26 cellular contexts compared by ENCODE assay signal in the genomic region with DNA sequence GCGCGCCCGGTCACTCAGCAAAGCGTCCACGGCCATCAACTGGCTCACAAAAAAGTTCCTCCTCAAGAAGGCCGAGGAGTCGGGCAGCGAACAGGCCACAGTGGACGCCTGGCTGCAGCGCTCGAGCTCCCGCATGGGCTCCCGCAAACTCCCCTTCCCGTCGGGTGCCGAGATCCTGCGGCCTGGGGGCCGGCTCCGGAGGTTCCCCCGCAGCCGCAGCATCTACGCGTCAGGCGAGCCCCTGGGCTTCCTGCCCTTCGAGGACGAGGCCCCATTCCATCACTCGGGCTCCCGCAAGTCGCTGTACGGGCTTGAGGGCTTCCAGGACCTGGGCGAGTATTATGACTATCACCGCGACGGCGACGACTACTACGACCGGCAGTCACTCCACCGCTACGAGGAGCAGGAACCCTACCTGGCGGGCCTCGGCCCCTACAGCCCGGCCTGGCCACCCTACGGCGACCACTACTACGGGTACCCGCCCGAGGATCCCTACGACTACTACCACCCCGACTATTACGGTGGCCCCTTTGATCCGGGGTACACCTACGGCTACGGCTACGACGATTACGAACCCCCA.
"Had no signal": no experiment of that assay in that cellular context is flagged by ENCODE, and none has a peak within 500 bp of the region (broad histone marks: within the 10 kb centered on the region; RNA-seq: fewer than 3 reads in every experiment).

No MANE protein-coding gene starts in this region.

- H3K4me1 Mint-ChIP-seq: stimulated activated effector memory CD8-positive, alpha-beta T cell treated with anti-CD3 and anti-CD28 coated beads, Interleukin-12 subunit alpha, Interleukin-12 subunit beta, amount 100 ng/mL, for 72 hours; stimulated activated naive B cell treated with anti-CD40 and anti-IgM and Interleukin-4, amounts not matched to agents 10 μg/mL and 1 μg/mL and 100 μg/mL, for 72 hours had no signal

- DNase-seq: naive thymus-derived CD8-positive, alpha-beta T cell; nephron progenitor cell; retina; sigmoid colon; small intestine; stimulated activated CD4-positive, alpha-beta T cell treated with anti-CD3 and anti-CD28 coated beads, Interleukin-15, amount 100 ng/mL, for 24 hours; stimulated activated CD4-positive, alpha-beta T cell treated with anti-CD3 and anti-CD28 coated beads, Interleukin-2, amount 100 ng/mL, for 24 hours; stimulated activated CD4-positive, alpha-beta T cell treated with anti-CD3 and anti-CD28 coated beads, Interleukin-2, amount 100 ng/mL, for 48 hours; stimulated activated CD4-positive, alpha-beta T cell treated with anti-CD3 and anti-CD28 coated beads, Interleukin-4, amount 100 ng/mL, for 24 hours; stimulated activated naive B cell treated with anti-CD40 and anti-IgM and Interleukin-4, amounts not matched to agents 10 μg/mL and 1 μg/mL and 100 μg/mL, for 72 hours; stimulated activated naive CD4-positive, alpha-beta T cell treated with Interleukin-2 at 50 U/mL for 16 hours; stomach; thyroid gland; trophoblast cell had no signal

- H3K27me3 ChIP-seq: pancreas, right lobe of liver, thyroid gland, tibial nerve, upper lobe of left lung, vagina had no signal

- ATAC-seq: naive thymus-derived CD8-positive, alpha-beta T cell; natural killer cell treated with Interleukin-12 subunit alpha and Interleukin-12 subunit beta and Interleukin-15 and Interleukin-18, amount 100 ng/mL, for 72 hours; pancreas; right cardiac atrium; right lobe of liver; stimulated activated effector memory CD8-positive, alpha-beta T cell treated with anti-CD3 and anti-CD28 coated beads, Interleukin-12 subunit alpha, Interleukin-12 subunit beta, amount 100 ng/mL, for 72 hours; stimulated activated naive B cell treated with anti-CD40 and anti-IgM and Interleukin-4, amounts not matched to agents 10 μg/mL and 1 μg/mL and 100 μg/mL, for 72 hours had no signal

- H3K27ac ChIP-seq: pancreas, prostate gland, sigmoid colon, stomach, thoracic aorta, thyroid gland, tibial nerve, upper lobe of left lung, vagina had no signal

- H3K9me3 ChIP-seq: pancreas, prostate gland, right lobe of liver, thoracic aorta, thyroid gland, vagina had no signal

- H3K4me1 ChIP-seq: pancreas, prostate gland, sigmoid colon, stomach, thyroid gland, tibial nerve, upper lobe of left lung, vagina had no signal

- H3K36me3 ChIP-seq: pancreas, prostate gland, right lobe of liver, sigmoid colon, stomach, thoracic aorta, thyroid gland, tibial nerve, upper lobe of left lung, vagina had no signal

- H3K9me3 Mint-ChIP-seq: natural killer cell treated with Interleukin-12 subunit alpha and Interleukin-12 subunit beta and Interleukin-15 and Interleukin-18, amount 100 ng/mL, for 72 hours; neural crest cell; stimulated activated naive CD8-positive, alpha-beta T cell treated with anti-CD3 and anti-CD28 coated beads, Interleukin-15, Interleukin-2, amounts not matched to agents 100 ng/mL and 50 ng/mL, for 24 hours had no signal

- H3K4me3 Mint-ChIP-seq: naive thymus-derived CD8-positive, alpha-beta T cell; natural killer cell treated with Interleukin-12 subunit alpha and Interleukin-12 subunit beta and Interleukin-15 and Interleukin-18, amount 100 ng/mL, for 72 hours; neural crest cell; stimulated activated effector memory CD8-positive, alpha-beta T cell treated with anti-CD3 and anti-CD28 coated beads, Interleukin-12 subunit alpha, Interleukin-12 subunit beta, amount 100 ng/mL, for 72 hours; stimulated activated naive B cell treated with anti-CD40 and anti-IgM and Interleukin-4, amounts not matched to agents 10 μg/mL and 1 μg/mL and 100 μg/mL, for 72 hours; stimulated activated naive CD8-positive, alpha-beta T cell treated with anti-CD3 and anti-CD28 coated beads, Interleukin-15, Interleukin-2, amounts not matched to agents 100 ng/mL and 50 ng/mL, for 24 hours had no signal

- H3K4me3 ChIP-seq: pancreas, prostate gland, right lobe of liver, sigmoid colon, stomach, thoracic aorta, thyroid gland, tibial nerve, upper lobe of left lung, vagina had no signal

- H3K27ac Mint-ChIP-seq: naive thymus-derived CD8-positive, alpha-beta T cell; natural killer cell treated with Interleukin-12 subunit alpha and Interleukin-12 subunit beta and Interleukin-15 and Interleukin-18, amount 100 ng/mL, for 72 hours; stimulated activated effector memory CD8-positive, alpha-beta T cell treated with anti-CD3 and anti-CD28 coated beads, Interleukin-12 subunit alpha, Interleukin-12 subunit beta, amount 100 ng/mL, for 72 hours; stimulated activated naive B cell treated with anti-CD40 and anti-IgM and Interleukin-4, amounts not matched to agents 10 μg/mL and 1 μg/mL and 100 μg/mL, for 72 hours; stimulated activated naive CD8-positive, alpha-beta T cell treated with anti-CD3 and anti-CD28 coated beads, Interleukin-15, Interleukin-2, amounts not matched to agents 100 ng/mL and 50 ng/mL, for 24 hours had no signal

- H3K27me3 Mint-ChIP-seq: naive thymus-derived CD8-positive, alpha-beta T cell; natural killer cell treated with Interleukin-12 subunit alpha and Interleukin-12 subunit beta and Interleukin-15 and Interleukin-18, amount 100 ng/mL, for 72 hours; stimulated activated naive CD8-positive, alpha-beta T cell treated with anti-CD3 and anti-CD28 coated beads, Interleukin-15, Interleukin-2, amounts not matched to agents 100 ng/mL and 50 ng/mL, for 24 hours had no signal

- H3K36me3 Mint-ChIP-seq: naive thymus-derived CD8-positive, alpha-beta T cell; natural killer cell treated with Interleukin-12 subunit alpha and Interleukin-12 subunit beta and Interleukin-15 and Interleukin-18, amount 100 ng/mL, for 72 hours; stimulated activated effector memory CD8-positive, alpha-beta T cell treated with anti-CD3 and anti-CD28 coated beads, Interleukin-12 subunit alpha, Interleukin-12 subunit beta, amount 100 ng/mL, for 72 hours; stimulated activated naive B cell treated with anti-CD40 and anti-IgM and Interleukin-4, amounts not matched to agents 10 μg/mL and 1 μg/mL and 100 μg/mL, for 72 hours had no signal
